20 cellular contexts compared by ENCODE assay signal in the genomic region with DNA sequence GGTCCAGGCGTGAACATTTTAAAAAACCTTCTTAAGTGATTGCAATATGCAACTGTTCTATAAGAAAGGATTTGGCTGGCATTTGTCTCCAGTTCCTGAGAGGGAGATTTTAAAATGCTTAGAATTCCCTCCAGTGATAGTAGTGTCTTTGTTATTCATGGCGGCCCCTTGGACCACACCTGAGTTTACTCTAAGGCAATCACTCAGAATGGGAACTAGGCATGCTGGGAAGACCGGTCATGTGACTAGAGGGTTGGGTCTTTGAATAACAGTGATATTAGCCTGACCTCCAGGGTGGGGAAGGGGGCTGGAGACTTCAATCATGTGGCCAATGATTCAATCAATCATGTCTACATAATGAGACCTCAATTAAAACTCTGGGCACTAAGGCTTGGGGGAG. TPM values are rescaled to one million over a fixed set of nuclear protein-coding genes. Genes with fewer than 3 reads are reported as not detected.
A peak's percentile ranks its signal among the peaks of the same experiment; 100 is the strongest.
DNase-seq lines count a peak whose midpoint lies in the region; ATAC-seq, FAIRE-seq and TF ChIP-seq lines count a peak whose summit lies in the region.
"Had no signal": no experiment of that assay in that cellular context is flagged by ENCODE, and none has a peak within 500 bp of the region (broad histone marks: within the 10 kb centered on the region; RNA-seq: fewer than 3 reads in every experiment).

No MANE protein-coding gene starts in this region.

- no peak for TF ChIP-seq CTCF in K562 (IDR thresholded peaks at IDR 0.05 in 2 of 3, conservative IDR thresholded peaks at IDR 0.05 in 1 of 3; ENCODE audit: insufficient read depth in 2 of 3, low read depth in 1 of 3, low read length in 3 of 3)

- 4% methylated on average over 3 of the region's 3 CpGs for WGBS in K562 (ENCODE audit: insufficient coverage, low coverage, missing lambda C conversion rate)
- WGBS in iPS DF 6.9 (ENCODE audit: insufficient coverage, insufficient read length) = no CpG with 5 or more reads among the region's 3 CpGs

- CTCF ChIA-PET in K562 (lab: Yijun Ruan, JAX; ENCODE audit: low intra/inter-chr PET ratio) = no interaction called here

- H3K4me1 ChIP-seq in HUES6 (ENCODE audit: control insufficient read depth, insufficient read depth, low read length) = peaks cover 18% of the 10 kb centered on the region
- H3K4me1 ChIP-seq in K562 (replicated peaks in 1 of 2; ENCODE audit: control insufficient read depth in 2 of 2, insufficient read depth in 2 of 2, low read length in 2 of 2) = no peaks in the 10 kb centered on the region
- H3K4me1 ChIP-seq in iPS DF 6.9 (ENCODE audit: control insufficient read depth, insufficient read depth, low read length) = peaks cover 1% of the 10 kb centered on the region; the same call in 1 of the 2 replicates
- H3K4me1 ChIP-seq: BE2C, HAP-1 had no signal

- FAIRE-seq in K562 (lab: Jason Lieb, UNC) = no peak
- FAIRE-seq: A204.1, GM12892, GM18507 had no signal

- H3K4me3 ChIP-seq in HUES6 (ENCODE audit: low read depth, low read length) (peak overlapping the region; percentile 4; the same call in 1 of the 2 replicates), K562 (no peak overlapping the region), iPS DF 6.9 (ENCODE audit: low read length) (no peak overlapping the region)
- H3K4me3 ChIP-seq: HAP-1 had no signal

- H3K36me3 ChIP-seq in HUES6 (ENCODE audit: control insufficient read depth, insufficient read depth, low read length) = no peaks in the 10 kb centered on the region
- H3K36me3 ChIP-seq in K562 (ENCODE audit: control insufficient read depth, insufficient read depth, low read length) = no peaks in the 10 kb centered on the region
- H3K36me3 ChIP-seq in iPS DF 6.9 (ENCODE audit: control insufficient read depth, insufficient read depth, low read length) = no peaks in the 10 kb centered on the region
- H3K36me3 ChIP-seq: BE2C, HAP-1 had no signal

- no peaks in the 10 kb centered on the region for H4K20me1 ChIP-seq in K562 (replicated peaks; ENCODE audit: control insufficient read depth, insufficient read depth, low read length)

- H3K79me2 ChIP-seq in K562 (ENCODE audit: control insufficient read depth, insufficient read depth, low read length) = no peaks in the 10 kb centered on the region

- H3K9me3 ChIP-seq in HUES6 (ENCODE audit: control insufficient read depth, insufficient read depth, low read depth, low read length) = peaks cover 25% of the 10 kb centered on the region
- no peaks in the 10 kb centered on the region for H3K9me3 ChIP-seq in K562 (replicated peaks; ENCODE audit: control insufficient read depth, insufficient read depth, low read depth, low read length)
- no peaks in the 10 kb centered on the region for H3K9me3 ChIP-seq in iPS DF 6.9 (ENCODE audit: control insufficient read depth, insufficient read depth, low read length)
- H3K9me3 ChIP-seq: BE2C, HAP-1 had no signal

- no peak for TF ChIP-seq EP300 in K562 (IDR thresholded peaks at IDR 0.05; ENCODE audit: low read length)

- no peak overlapping the region for H2AFZ ChIP-seq in K562 (ENCODE audit: low read depth, low read length)

- H3K4me2 ChIP-seq in K562 (ENCODE audit: insufficient read depth, low read length) = no peak overlapping the region

- no peaks in the 10 kb centered on the region for H3K9me1 ChIP-seq in K562 (ENCODE audit: control insufficient read depth, insufficient read depth, low read length)

- no peak for TF ChIP-seq POLR2A in K562 (conservative IDR thresholded peaks at IDR 0.05)

- intact Hi-C loops in K562 (cut with micrococcal nuclease) = no loop called here

- H3K27ac ChIP-seq in HUES6 (ENCODE audit: low read depth, low read length) (peak overlapping the region; percentile 57), K562 (ENCODE audit: extremely low read depth, low read depth, low read length) (no peak overlapping the region), iPS DF 6.9 (ENCODE audit: low read length) (no peak overlapping the region)

- no peak overlapping the region for H3K9ac ChIP-seq in HUES6 (ENCODE audit: low read length)
- no peak overlapping the region for H3K9ac ChIP-seq in K562 (ENCODE audit: insufficient read depth in 1 of 2, low read depth in 2 of 2, low read length in 2 of 2)

- ATAC-seq in K562 = no peak

- no peak for TF ChIP-seq RAD21 in K562 (CRISPR knock-in tag; conservative IDR thresholded peaks at IDR 0.05 in 1 of 2, IDR thresholded peaks at IDR 0.05 in 1 of 2)

- H3K27me3 ChIP-seq in HUES6 (ENCODE audit: control insufficient read depth, insufficient read depth, low read length) (no peaks in the 10 kb centered on the region), K562 (ENCODE audit: control insufficient read depth in 2 of 2, insufficient read depth in 2 of 2, low read length in 2 of 2) (peaks cover 2 to 6% of the 10 kb centered on the region in 2 experiments; a peak in 3 of 5 replicates), iPS DF 6.9 (ENCODE audit: control insufficient read depth, insufficient read depth, low read length) (no peaks in the 10 kb centered on the region)
- H3K27me3 ChIP-seq: BE2C had no signal

- no peak for DNase-seq in K562 (ENCODE audit: extremely low read depth in 1 of 4, low spot score in 3 of 4)
- DNase-seq in iPS DF 6.9 (ENCODE audit: low read depth, low spot score) = peak; percentile 29
- DNase-seq in activated naive CD4-positive, alpha-beta T cell treated with Interleukin-2 at 50 U/mL for 16 hours = no peak
- no peak for DNase-seq in iPS-NIHi11 (ENCODE audit: low spot score)
- DNase-seq in RKO (ENCODE audit: low spot score) = no peak
- DNase-seq: ACHN; BE2C; C1 segment of cervical spinal cord; CD4-positive, CD25-positive, alpha-beta regulatory T cell; CD8-positive, alpha-beta memory T cell; COR-L47; GDM1; GOT3; IMR-90; KBM-7 had no signal

- no TSS peak for BruUV-seq in K562 (replicated peaks; lab: Mats Ljungman, UMichigan)

- in situ Hi-C loops in K562 (cut with MboI) = no loop called here

- POLR2A ChIA-PET in K562 (lab: Yijun Ruan, JAX) = interaction anchor here (0.8 kb wide), 1 partner anchor 11 kb away, joined by 3 read pairs; no protein-coding TSS in a partner anchor

TF ChIP-seq in K562, 482 proteins besides CTCF, POLR2A, EP300 and RAD21:
- TF ChIP-seq, protein P1, sequence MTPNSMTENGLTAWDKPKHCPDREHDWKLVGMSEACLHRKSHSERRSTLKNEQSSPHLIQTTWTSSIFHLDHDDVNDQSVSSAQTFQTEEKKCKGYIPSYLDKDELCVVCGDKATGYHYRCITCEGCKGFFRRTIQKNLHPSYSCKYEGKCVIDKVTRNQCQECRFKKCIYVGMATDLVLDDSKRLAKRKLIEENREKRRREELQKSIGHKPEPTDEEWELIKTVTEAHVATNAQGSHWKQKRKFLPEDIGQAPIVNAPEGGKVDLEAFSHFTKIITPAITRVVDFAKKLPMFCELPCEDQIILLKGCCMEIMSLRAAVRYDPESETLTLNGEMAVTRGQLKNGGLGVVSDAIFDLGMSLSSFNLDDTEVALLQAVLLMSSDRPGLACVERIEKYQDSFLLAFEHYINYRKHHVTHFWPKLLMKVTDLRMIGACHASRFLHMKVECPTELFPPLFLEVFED (CRISPR knock-in tag; conservative IDR thresholded peaks at IDR 0.05) = no peak
- TF ChIP-seq MEIS2 (IDR thresholded peaks at IDR 0.05; ENCODE audit: partially characterized antibody) (no peak), HMGN3 (IDR thresholded peaks at IDR 0.05; ENCODE audit: borderline replicate concordance, extremely low read depth, insufficient read length, low read depth, low read length) (no peak), ZNF766 (CRISPR knock-in tag; conservative IDR thresholded peaks at IDR 0.05) (no peak)
- TF ChIP-seq, protein P2, sequence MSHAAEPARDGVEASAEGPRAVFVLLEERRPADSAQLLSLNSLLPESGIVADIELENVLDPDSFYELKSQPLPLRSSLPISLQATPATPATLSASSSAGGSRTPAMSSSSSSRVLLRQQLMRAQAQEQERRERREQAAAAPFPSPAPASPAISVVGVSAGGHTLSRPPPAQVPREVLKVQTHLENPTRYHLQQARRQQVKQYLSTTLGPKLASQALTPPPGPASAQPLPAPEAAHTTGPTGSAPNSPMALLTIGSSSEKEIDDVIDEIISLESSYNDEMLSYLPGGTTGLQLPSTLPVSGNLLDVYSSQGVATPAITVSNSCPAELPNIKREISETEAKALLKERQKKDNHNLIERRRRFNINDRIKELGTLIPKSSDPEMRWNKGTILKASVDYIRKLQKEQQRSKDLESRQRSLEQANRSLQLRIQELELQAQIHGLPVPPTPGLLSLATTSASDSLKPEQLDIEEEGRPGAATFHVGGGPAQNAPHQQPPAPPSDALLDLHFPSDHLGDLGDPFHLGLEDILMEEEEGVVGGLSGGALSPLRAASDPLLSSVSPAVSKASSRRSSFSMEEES (CRISPR knock-in tag; IDR thresholded peaks at IDR 0.05) = peak; percentile 64
- TF ChIP-seq, protein P3, sequence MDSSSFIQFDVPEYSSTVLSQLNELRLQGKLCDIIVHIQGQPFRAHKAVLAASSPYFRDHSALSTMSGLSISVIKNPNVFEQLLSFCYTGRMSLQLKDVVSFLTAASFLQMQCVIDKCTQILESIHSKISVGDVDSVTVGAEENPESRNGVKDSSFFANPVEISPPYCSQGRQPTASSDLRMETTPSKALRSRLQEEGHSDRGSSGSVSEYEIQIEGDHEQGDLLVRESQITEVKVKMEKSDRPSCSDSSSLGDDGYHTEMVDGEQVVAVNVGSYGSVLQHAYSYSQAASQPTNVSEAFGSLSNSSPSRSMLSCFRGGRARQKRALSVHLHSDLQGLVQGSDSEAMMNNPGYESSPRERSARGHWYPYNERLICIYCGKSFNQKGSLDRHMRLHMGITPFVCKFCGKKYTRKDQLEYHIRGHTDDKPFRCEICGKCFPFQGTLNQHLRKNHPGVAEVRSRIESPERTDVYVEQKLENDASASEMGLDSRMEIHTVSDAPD (CRISPR knock-in tag; IDR thresholded peaks at IDR 0.05) = no peak

RNA-seq across cellular contexts. Expression of a gene that starts 50.7 kb away (rescaled TPM):
- 4.6 and 11.3 TPM in 2 replicates for total RNA-seq in K562 (2011; cell fraction: chromatin; rRNA removed; ENCODE audit: low replicate concordance)
- total RNA-seq in K562 (2011; cell fraction: nucleolus; rRNA removed) = 2.4 and 2.8 TPM in 2 replicates
- total RNA-seq in K562 (2011; cell fraction: nucleoplasm; rRNA removed) = 3.5 and 3.8 TPM in 2 replicates
- total RNA-seq in K562 (2014; rRNA removed) = 10.0 and 10.4 TPM in 2 replicates
- total RNA-seq in K562 (2014; rRNA removed; fragmentation: Illumina TruSeq; extraction: Trizol) = 11.5 and 15.9 TPM in 2 replicates
- total RNA-seq in K562 (2015; rRNA removed; fragmentation: Illumina TruSeq; extraction: Trizol) = 20.5 and 22.4 TPM in 2 replicates
- total RNA-seq in K562 (2021) = 10.4 and 12.0 TPM in 2 replicates
- 1.2 and 1.9 TPM in 2 replicates for polyA plus RNA-seq in K562 (2011; rRNA removed)
- polyA plus RNA-seq in K562 (2011; cell fraction: cytosol; rRNA removed) = 0.49 and 1.3 TPM in 2 replicates
- 2.2 and 3.4 TPM in 2 replicates for polyA plus RNA-seq in K562 (2011; cell fraction: nucleus; rRNA removed)
- 10.6 and 11.6 TPM in 2 replicates for polyA plus RNA-seq in K562 (2012)
- polyA plus RNA-seq in K562 (2014; fragmentation: Illumina TruSeq; extraction: Trizol) = 10.5 and 15.1 TPM in 2 replicates
- 1 to 10 TPM in 1 of 2 experiments, under 1 TPM in 1; 0.94 to 2.1 TPM for polyA plus RNA-seq in K562 (2014; fragmentation: Nextera tagmentation; extraction: Ambion mirVana)
- 6.2 and 7.1 TPM in 2 replicates for polyA plus RNA-seq in K562 (2014; rRNA removed)
- polyA minus RNA-seq in K562 (2011; rRNA and poly(A)+ RNA removed) = 4.3 and 8.3 TPM in 2 replicates
- 1.4 and 1.8 TPM in 2 replicates for polyA minus RNA-seq in K562 (2011; cell fraction: cytosol; rRNA and poly(A)+ RNA removed)
- 5.0 and 9.2 TPM in 2 replicates for polyA minus RNA-seq in K562 (2011; cell fraction: nucleus; rRNA and poly(A)+ RNA removed)
